ENCODE assay signal across 9 cellular contexts in the genomic region with DNA sequence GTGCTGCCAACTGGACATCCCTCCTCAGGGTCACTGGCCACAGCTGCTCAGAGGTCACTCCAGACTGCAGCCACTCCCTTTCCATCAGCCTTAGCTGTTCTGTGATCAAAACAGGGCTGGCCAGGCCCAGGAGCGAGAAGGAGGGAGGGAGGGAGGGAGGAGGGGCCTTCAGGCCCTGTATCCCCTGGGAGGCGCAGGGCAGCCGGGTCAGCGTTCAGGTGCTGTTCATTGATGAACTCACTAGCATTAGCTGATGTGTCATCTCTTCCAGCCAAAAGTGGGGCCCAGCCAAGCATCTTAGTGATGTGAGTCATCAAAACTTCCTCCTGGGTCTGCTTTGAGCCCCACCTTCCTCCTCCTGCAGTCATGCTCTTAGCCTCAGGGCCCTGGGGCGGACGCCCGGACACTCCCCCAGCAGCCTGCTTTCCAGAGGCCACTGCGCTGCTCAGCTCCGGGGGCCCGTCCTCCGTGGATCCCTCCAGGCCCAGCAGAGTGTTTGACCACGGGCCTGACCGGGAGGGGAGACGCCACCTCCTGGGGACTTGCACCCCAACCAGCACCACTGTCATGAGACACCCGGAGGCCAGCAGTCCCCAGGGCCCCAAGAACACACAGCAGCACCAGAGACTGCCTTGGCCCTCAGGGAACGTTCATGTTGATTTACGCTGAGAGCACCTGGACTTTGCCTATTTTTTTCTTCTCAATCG.
A peak's percentile ranks its signal among the peaks of the same experiment; 100 is the strongest.
DNase-seq lines count a peak whose midpoint lies in the region; ATAC-seq and TF ChIP-seq lines count a peak whose summit lies in the region.
"Had no signal": no experiment of that assay in that cellular context is flagged by ENCODE, and none has a peak within 500 bp of the region (broad histone marks: within the 10 kb centered on the region; RNA-seq: fewer than 3 reads in every experiment).

No MANE protein-coding gene starts in this region.

- no peak overlapping the region for H3K4me3 ChIP-seq in HFF-Myc (replicated peaks; ENCODE audit: low read depth, low read length)
- H3K4me3 ChIP-seq: skin epidermis had no signal

- DNase-seq in EL (peak; percentile 98), HFF-Myc (ENCODE audit: extremely low read depth, low read depth) (peak; percentile 96), RPMI8226 (peak; percentile 29), amniotic stem cell (lab: John Stamatoyannopoulos, UW) (peak; percentile 92), left lobe of liver (ENCODE audit: low spot score) (no peak), NCI-H774 (lab: John Stamatoyannopoulos, UW) (no peak), OCI-M2 (lab: John Stamatoyannopoulos, UW; ENCODE audit: unreplicated experiment) (no peak)
- peak; percentile 24 for DNase-seq in stimulated activated CD8-positive, alpha-beta memory T cell treated with anti-CD3 and anti-CD28 coated beads, Interleukin-12 subunit alpha, Interleukin-12 subunit beta, amount 100 ng/mL, for 4 hours (ENCODE audit: low read depth)

- ATAC-seq in left lobe of liver = peak; percentile 57

- TF ChIP-seq CTCF in HFF-Myc (IDR thresholded peaks at IDR 0.05; ENCODE audit: low read depth, low read length, missing control alignments) = no peak

Comparison
In these comparisons a context has a peak if more than half of its experiments do, and no peak if none do; other contexts are left out.
1. DNase-seq: peak in EL (single experiment), HFF-Myc (single experiment), RPMI8226 (single experiment), amniotic stem cell (single experiment) and stimulated activated CD8-positive, alpha-beta memory T cell treated with anti-CD3 and anti-CD28 coated beads, Interleukin-12 subunit alpha, Interleukin-12 subunit beta, amount 100 ng/mL, for 4 hours (single experiment); none in left lobe of liver (single experiment), NCI-H774 (single experiment) and OCI-M2 (single experiment).